26 cellular contexts compared by ENCODE assay signal in genomic region chr9:38120961-38121360, GRCh38.
"Had no signal": no experiment of that assay in that cellular context is flagged by ENCODE, and none has a peak within 500 bp of the region (broad histone marks: within the 10 kb centered on the region; RNA-seq: fewer than 3 reads in every experiment).

No MANE protein-coding gene starts in this region.

- H3K27ac ChIP-seq: colonic mucosa, esophagus muscularis mucosa, heart right ventricle, left ventricle myocardium inferior, lower lobe of right lung, pancreas, right lobe of liver, suprapubic skin had no signal

- DNase-seq: colonic mucosa; dermis blood vessel endothelial cell; effector memory CD4-positive, alpha-beta T cell; foreskin melanocyte; glutamatergic neuron; heart right ventricle; hippocampal formation; left cardiac atrium; left ventricle myocardium inferior; lower lobe of right lung; naive thymus-derived CD8-positive, alpha-beta T cell; nephron progenitor cell; occipital lobe; retina; right lobe of liver; stimulated activated CD4-positive, alpha-beta T cell treated with anti-CD3 and anti-CD28 coated beads, Interleukin-12 subunit alpha, Interleukin-12 subunit beta, amount 100 ng/mL, for 4 hours; stimulated activated CD4-positive, alpha-beta T cell treated with anti-CD3 and anti-CD28 coated beads, Interleukin-1b, Interleukin-23, amount 100 ng/mL, for 48 hours; stimulated activated CD4-positive, alpha-beta T cell treated with anti-CD3 and anti-CD28 coated beads, Interleukin-4, amount 100 ng/mL, for 24 hours; stimulated activated naive B cell treated with anti-CD40 and anti-IgM and Interleukin-4, amounts not matched to agents 10 μg/mL and 1 μg/mL and 100 μg/mL, for 72 hours; trophoblast cell had no signal

- H3K4me1 Mint-ChIP-seq: central memory CD8-positive, alpha-beta T cell; naive thymus-derived CD8-positive, alpha-beta T cell; stimulated activated naive B cell treated with anti-CD40 and anti-IgM and Interleukin-4, amounts not matched to agents 10 μg/mL and 1 μg/mL and 100 μg/mL, for 72 hours had no signal

- H3K9me3 Mint-ChIP-seq: central memory CD8-positive, alpha-beta T cell; nephron progenitor cell; stimulated activated naive B cell treated with anti-CD40 and anti-IgM and Interleukin-4, amounts not matched to agents 10 μg/mL and 1 μg/mL and 100 μg/mL, for 72 hours; stimulated activated naive CD8-positive, alpha-beta T cell treated with anti-CD3 and anti-CD28 coated beads, Interleukin-15, Interleukin-2, amounts not matched to agents 100 ng/mL and 50 ng/mL, for 24 hours had no signal

- H3K4me1 ChIP-seq: colonic mucosa, heart right ventricle, left ventricle myocardium inferior, lower lobe of right lung, right lobe of liver, suprapubic skin had no signal

- H3K27me3 ChIP-seq: colonic mucosa, esophagus muscularis mucosa, pancreas, right lobe of liver, suprapubic skin had no signal

- H3K27ac Mint-ChIP-seq: nephron progenitor cell; stimulated activated naive B cell treated with anti-CD40 and anti-IgM and Interleukin-4, amounts not matched to agents 10 μg/mL and 1 μg/mL and 100 μg/mL, for 72 hours; stimulated activated naive CD8-positive, alpha-beta T cell treated with anti-CD3 and anti-CD28 coated beads, Interleukin-15, Interleukin-2, amounts not matched to agents 100 ng/mL and 50 ng/mL, for 24 hours had no signal

- H3K9me3 ChIP-seq: colonic mucosa, esophagus muscularis mucosa, heart right ventricle, left ventricle myocardium inferior, lower lobe of right lung, pancreas, right lobe of liver, suprapubic skin had no signal

- H3K36me3 Mint-ChIP-seq: naive thymus-derived CD8-positive, alpha-beta T cell; stimulated activated naive B cell treated with anti-CD40 and anti-IgM and Interleukin-4, amounts not matched to agents 10 μg/mL and 1 μg/mL and 100 μg/mL, for 72 hours had no signal

- H3K4me3 Mint-ChIP-seq: central memory CD8-positive, alpha-beta T cell; naive thymus-derived CD8-positive, alpha-beta T cell; nephron progenitor cell; stimulated activated naive B cell treated with anti-CD40 and anti-IgM and Interleukin-4, amounts not matched to agents 10 μg/mL and 1 μg/mL and 100 μg/mL, for 72 hours; stimulated activated naive CD8-positive, alpha-beta T cell treated with anti-CD3 and anti-CD28 coated beads, Interleukin-15, Interleukin-2, amounts not matched to agents 100 ng/mL and 50 ng/mL, for 24 hours had no signal

- H3K4me3 ChIP-seq: colonic mucosa, esophagus muscularis mucosa, heart right ventricle, left ventricle myocardium inferior, lower lobe of right lung, pancreas, right lobe of liver, smooth muscle cell, suprapubic skin had no signal

- ATAC-seq: heart right ventricle; left cardiac atrium; lower lobe of right lung; naive thymus-derived CD8-positive, alpha-beta T cell; pancreas; right lobe of liver; stimulated activated naive B cell treated with anti-CD40 and anti-IgM and Interleukin-4, amounts not matched to agents 10 μg/mL and 1 μg/mL and 100 μg/mL, for 72 hours had no signal

- H3K36me3 ChIP-seq: colonic mucosa, esophagus muscularis mucosa, heart right ventricle, left ventricle myocardium inferior, lower lobe of right lung, pancreas, right lobe of liver, suprapubic skin had no signal
